ENCODE assay signal across 13 cellular contexts in the genomic region with DNA sequence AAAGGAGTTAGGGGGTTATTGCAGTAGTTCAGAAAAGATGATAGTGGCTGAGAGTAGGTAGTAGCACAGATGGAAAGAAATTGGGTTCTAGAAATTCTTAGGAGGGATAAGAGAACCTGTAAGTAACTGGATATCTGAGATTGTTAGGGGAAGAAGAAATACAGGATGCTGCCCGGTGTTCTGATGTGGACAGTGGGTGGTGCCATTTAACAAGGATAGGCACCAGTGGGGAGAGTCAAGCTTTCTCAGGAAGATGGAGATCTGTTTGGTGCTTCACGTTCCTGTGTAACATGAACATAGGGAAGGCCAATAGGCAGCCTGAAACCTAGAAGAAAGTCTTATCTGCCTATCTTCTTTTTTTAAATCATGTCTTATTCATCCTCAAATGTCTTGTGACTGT.
DNase-seq lines count a peak whose midpoint lies in the region; ATAC-seq, FAIRE-seq and TF ChIP-seq lines count a peak whose summit lies in the region.
"Had no signal": no experiment of that assay in that cellular context is flagged by ENCODE, and none has a peak within 500 bp of the region (broad histone marks: within the 10 kb centered on the region; RNA-seq: fewer than 3 reads in every experiment).

No MANE protein-coding gene starts in this region.

- H3K27ac Mint-ChIP-seq in activated naive CD4-positive, alpha-beta T cell treated with anti-CD3 and anti-CD28 coated beads, Interleukin-2, amount 50 U/mL, for 72 hours, result no peak overlapping the region
- H3K27ac Mint-ChIP-seq: immature natural killer cell had no signal

- no peaks in the 10 kb centered on the region for H3K4me1 ChIP-seq in Loucy (ENCODE audit: insufficient read depth, low read length, poor library complexity, severe bottlenecking)
- H3K4me1 ChIP-seq: parathyroid adenoma had no signal

- no peak for ATAC-seq in activated naive CD4-positive, alpha-beta T cell treated with anti-CD3 and anti-CD28 coated beads, Interleukin-2, amount 50 U/mL, for 72 hours
- no peak for ATAC-seq in HG03432 (IDR thresholded peaks at IDR 0.05; ENCODE audit: unreplicated experiment)
- no peak for ATAC-seq in GM21360 (IDR thresholded peaks at IDR 0.05; ENCODE audit: unreplicated experiment)

- no peak overlapping the region for H3K4me2 ChIP-seq in Loucy (ENCODE audit: low read depth, low read length, poor library complexity, severe bottlenecking)

- no peak overlapping the region for H3K9ac ChIP-seq in Loucy (ENCODE audit: low read depth, low read length, poor library complexity, severe bottlenecking)
- H3K9ac ChIP-seq: parathyroid adenoma had no signal

- H3K79me2 ChIP-seq in Loucy (ENCODE audit: insufficient read depth, low read length), result no peaks in the 10 kb centered on the region
- H3K79me2 ChIP-seq: parathyroid adenoma had no signal

- H3K4me3 ChIP-seq in Loucy (ENCODE audit: low read length, poor library complexity, severe bottlenecking) (no peak overlapping the region), H7 (ENCODE audit: insufficient read depth, low read depth, low read length) (no peak overlapping the region)

- H3K36me3 ChIP-seq in Loucy (ENCODE audit: insufficient read depth, low read length), result no peaks in the 10 kb centered on the region
- no peaks in the 10 kb centered on the region for H3K36me3 ChIP-seq in H7 (replicated peaks; ENCODE audit: control insufficient read depth, insufficient read depth, low read length)

- no peak for DNase-seq in D721Med (ENCODE audit: insufficient read length, low spot score)
- peak; percentile 14 for DNase-seq in astrocyte of the hippocampus (ENCODE audit: low read depth, low spot score)
- DNase-seq in left kidney (ENCODE audit: low read depth, low spot score), result peak; percentile 51
- DNase-seq in H7, result no peak
- no peak for DNase-seq in activated naive CD4-positive, alpha-beta T cell treated with anti-CD3 and anti-CD28 coated beads, Interleukin-2, amount 50 U/mL, for 72 hours (ENCODE audit: low spot score in 2 of 2)
- DNase-seq: DMS 273 treated with DMSO at 0.1 percent for 48 hours, immature natural killer cell, NCI-H510A treated with DMSO at 0.1 percent for 48 hours had no signal

- H3F3A ChIP-seq in Loucy (ENCODE audit: low read depth), result no peaks in the 10 kb centered on the region

- H3K36me3 Mint-ChIP-seq in activated naive CD4-positive, alpha-beta T cell treated with anti-CD3 and anti-CD28 coated beads, Interleukin-2, amount 50 U/mL, for 72 hours, result no peaks in the 10 kb centered on the region
- H3K36me3 Mint-ChIP-seq: immature natural killer cell had no signal

- H3K9me3 Mint-ChIP-seq in activated naive CD4-positive, alpha-beta T cell treated with anti-CD3 and anti-CD28 coated beads, Interleukin-2, amount 50 U/mL, for 72 hours, result peaks cover 0 to 3% of the 10 kb centered on the region in 2 donors

- TF ChIP-seq CTCF in D721Med (IDR thresholded peaks at IDR 0.05; ENCODE audit: insufficient read depth, missing control alignments) (peak; percentile 30), Loucy (conservative IDR thresholded peaks at IDR 0.05; ENCODE audit: low read length) (peak; percentile 52)

- H3K27me3 ChIP-seq in Loucy (ENCODE audit: insufficient read depth, low read length, poor library complexity, severe bottlenecking), result no peaks in the 10 kb centered on the region
- no peaks in the 10 kb centered on the region for H3K27me3 ChIP-seq in H7 (ENCODE audit: control insufficient read depth, insufficient read depth, low read length)

- no peaks in the 10 kb centered on the region for H3K9me3 ChIP-seq in Loucy (ENCODE audit: insufficient read depth, low read depth, low read length)

- H3K9me2 ChIP-seq in Loucy (replicated peaks; ENCODE audit: low read depth, low read length), result no peaks in the 10 kb centered on the region

- no peaks in the 10 kb centered on the region for H4K20me1 ChIP-seq in Loucy (ENCODE audit: insufficient read depth, low read length, poor library complexity, severe bottlenecking)

- FAIRE-seq in D721Med (lab: Jason Lieb, UNC), result no peak
- FAIRE-seq: TTC549 had no signal

- no peak overlapping the region for H2AFZ ChIP-seq in Loucy (ENCODE audit: low read length)
- H2AFZ ChIP-seq: parathyroid adenoma had no signal

Comparison
In these comparisons a context has a peak if more than half of its experiments do, and no peak if none do; other contexts are left out.
1. DNase-seq: peak in astrocyte of the hippocampus (single experiment) and left kidney (single experiment); none in D721Med (single experiment), H7 (single experiment) and activated naive CD4-positive, alpha-beta T cell treated with anti-CD3 and anti-CD28 coated beads, Interleukin-2, amount 50 U/mL, for 72 hours (0 of 2).